ENCODE assay signal across 16 cellular contexts in genomic region chrX:129782706-129783105, GRCh38. TPM values are rescaled to one million over a fixed set of nuclear protein-coding genes. Genes with fewer than 3 reads are reported as not detected.
DNase-seq lines count a peak whose midpoint lies in the region; ATAC-seq and TF ChIP-seq lines count a peak whose summit lies in the region.
"Had no signal": no experiment of that assay in that cellular context is flagged by ENCODE, and none has a peak within 500 bp of the region (broad histone marks: within the 10 kb centered on the region; RNA-seq: fewer than 3 reads in every experiment).

No MANE protein-coding gene starts in this region.

- no peak for ATAC-seq in GM21717 (IDR thresholded peaks at IDR 0.05; ENCODE audit: unreplicated experiment)
- ATAC-seq: gastrocnemius medialis had no signal

- TF ChIP-seq CTCF in neutrophil (IDR thresholded peaks at IDR 0.05) = no peak

- no peaks in the 10 kb centered on the region for H3K27me3 ChIP-seq in neutrophil
- H3K27me3 ChIP-seq: gastrocnemius medialis had no signal

- CTCF ChIA-PET in activated CD4-positive, alpha-beta T cell treated with anti-CD3 and anti-CD28 coated beads, Interleukin-2, amount 10 ng/mL, durations not matched to agents 7 days and 5 days (lab: Charles Lee) = interaction anchor here (0.9 to 2.7 kb wide), 8 partner anchors 8 to 278 kb away, joined by 3 to 10 read pairs (median 3); no protein-coding TSS in a partner anchor

- no peaks in the 10 kb centered on the region for H3K27me3 Mint-ChIP-seq in activated CD4-positive, alpha-beta T cell treated with anti-CD3 and anti-CD28 coated beads, Interleukin-2, amount 10 ng/mL, durations not matched to agents 7 days and 5 days
- peaks cover 2% of the 10 kb centered on the region for H3K27me3 Mint-ChIP-seq in IgD-negative memory B cell
- no peaks in the 10 kb centered on the region for H3K27me3 Mint-ChIP-seq in activated T-helper 2 cell treated with anti-CD3 and anti-CD28 coated beads, Interferon-gamma antibody, Interleukin-2, Interleukin-4, amounts not matched to agents 10 μg/mL and 5 μg/mL and 100 μg/mL, durations not matched to agents 14 hours and 24 hours and 36 hours (ENCODE audit: low read depth)

- H3K36me3 ChIP-seq in neutrophil = peaks cover 35% of the 10 kb centered on the region
- H3K36me3 ChIP-seq: gastrocnemius medialis, WERI-Rb-1 had no signal

- H3K4me3 ChIP-seq in neutrophil (ENCODE audit: low read depth in 1 of 2, low read length in 1 of 2) = peak overlapping the region; percentile 71 to 93
- H3K4me3 ChIP-seq: gastrocnemius medialis had no signal

- peak overlapping the region; percentile 99 for H3K27ac ChIP-seq in neutrophil
- H3K27ac ChIP-seq: gastrocnemius medialis, parathyroid adenoma, WERI-Rb-1 had no signal

- peaks cover 79 to 80% of the 10 kb centered on the region in 2 experiments for H3K4me1 ChIP-seq in neutrophil (ENCODE audit: control insufficient read depth in 1 of 2, insufficient read depth in 1 of 2, low read depth in 1 of 2, low read length in 1 of 2)
- H3K4me1 ChIP-seq: gastrocnemius medialis, parathyroid adenoma had no signal

- intact Hi-C loops in activated T-helper 2 cell treated with anti-CD3 and anti-CD28 coated beads, Interferon-gamma antibody, Interleukin-2, Interleukin-4, amounts not matched to agents 10 μg/mL and 5 μg/mL and 100 μg/mL, durations not matched to agents 14 hours and 24 hours and 36 hours (cut with micrococcal nuclease) = loop anchor here (5.0 kb wide), 1 partner anchor 60 kb away; the partner anchor contains the start of gene ZDHHC9

- H3K9me3 Mint-ChIP-seq in activated CD4-positive, alpha-beta T cell treated with anti-CD3 and anti-CD28 coated beads, Interleukin-2, amount 10 ng/mL, durations not matched to agents 7 days and 5 days = no peaks in the 10 kb centered on the region
- no peaks in the 10 kb centered on the region for H3K9me3 Mint-ChIP-seq in IgD-negative memory B cell
- no peaks in the 10 kb centered on the region for H3K9me3 Mint-ChIP-seq in activated T-helper 2 cell treated with anti-CD3 and anti-CD28 coated beads, Interferon-gamma antibody, Interleukin-2, Interleukin-4, amounts not matched to agents 10 μg/mL and 5 μg/mL and 100 μg/mL, durations not matched to agents 14 hours and 24 hours and 36 hours

- peak overlapping the region; percentile 97 for H3K4me3 Mint-ChIP-seq in activated CD4-positive, alpha-beta T cell treated with anti-CD3 and anti-CD28 coated beads, Interleukin-2, amount 10 ng/mL, durations not matched to agents 7 days and 5 days
- H3K4me3 Mint-ChIP-seq in IgD-negative memory B cell = peak overlapping the region; percentile 96 to 99 (median 98)
- peak overlapping the region; percentile 82 for H3K4me3 Mint-ChIP-seq in activated T-helper 2 cell treated with anti-CD3 and anti-CD28 coated beads, Interferon-gamma antibody, Interleukin-2, Interleukin-4, amounts not matched to agents 10 μg/mL and 5 μg/mL and 100 μg/mL, durations not matched to agents 14 hours and 24 hours and 36 hours (ENCODE audit: low read depth)

- peaks cover 79% of the 10 kb centered on the region for H3K36me3 Mint-ChIP-seq in activated CD4-positive, alpha-beta T cell treated with anti-CD3 and anti-CD28 coated beads, Interleukin-2, amount 10 ng/mL, durations not matched to agents 7 days and 5 days (ENCODE audit: low read depth)
- peaks cover 5% of the 10 kb centered on the region for H3K36me3 Mint-ChIP-seq in IgD-negative memory B cell
- H3K36me3 Mint-ChIP-seq in activated T-helper 2 cell treated with anti-CD3 and anti-CD28 coated beads, Interferon-gamma antibody, Interleukin-2, Interleukin-4, amounts not matched to agents 10 μg/mL and 5 μg/mL and 100 μg/mL, durations not matched to agents 14 hours and 24 hours and 36 hours (ENCODE audit: low read depth) = peaks cover 55% of the 10 kb centered on the region

- POLR2A ChIA-PET in activated CD4-positive, alpha-beta T cell treated with anti-CD3 and anti-CD28 coated beads, Interleukin-2, amount 10 ng/mL, durations not matched to agents 7 days and 5 days (lab: Charles Lee) = interaction anchor here (0.6 kb wide), 1 partner anchor 103 kb away, joined by 10 read pairs; no protein-coding TSS in a partner anchor

- peak overlapping the region; percentile 92 for H3K27ac Mint-ChIP-seq in activated CD4-positive, alpha-beta T cell treated with anti-CD3 and anti-CD28 coated beads, Interleukin-2, amount 10 ng/mL, durations not matched to agents 7 days and 5 days
- peak overlapping the region; percentile 87 to 99 (median 97) for H3K27ac Mint-ChIP-seq in IgD-negative memory B cell
- H3K27ac Mint-ChIP-seq in activated T-helper 2 cell treated with anti-CD3 and anti-CD28 coated beads, Interferon-gamma antibody, Interleukin-2, Interleukin-4, amounts not matched to agents 10 μg/mL and 5 μg/mL and 100 μg/mL, durations not matched to agents 14 hours and 24 hours and 36 hours = peak overlapping the region; percentile 86

- peaks cover 62% of the 10 kb centered on the region for H3K4me1 Mint-ChIP-seq in activated CD4-positive, alpha-beta T cell treated with anti-CD3 and anti-CD28 coated beads, Interleukin-2, amount 10 ng/mL, durations not matched to agents 7 days and 5 days
- peaks cover 26 to 74% (median 62%) of the 10 kb centered on the region in 3 donors for H3K4me1 Mint-ChIP-seq in IgD-negative memory B cell
- peaks cover 57% of the 10 kb centered on the region for H3K4me1 Mint-ChIP-seq in activated T-helper 2 cell treated with anti-CD3 and anti-CD28 coated beads, Interferon-gamma antibody, Interleukin-2, Interleukin-4, amounts not matched to agents 10 μg/mL and 5 μg/mL and 100 μg/mL, durations not matched to agents 14 hours and 24 hours and 36 hours (ENCODE audit: low read depth)

- no peaks in the 10 kb centered on the region for H3K9me3 ChIP-seq in neutrophil
- H3K9me3 ChIP-seq: gastrocnemius medialis had no signal

- DNase-seq in activated CD4-positive, alpha-beta T cell treated with anti-CD3 and anti-CD28 coated beads, Interleukin-2, amount 10 ng/mL, durations not matched to agents 7 days and 5 days = no peak
- no peak for DNase-seq in activated CD4-positive, alpha-beta T cell treated with anti-CD3 and anti-CD28 coated beads for 4 hours
- no peak for DNase-seq in activated T-helper 2 cell treated with anti-CD3 and anti-CD28 coated beads, Interferon-gamma antibody, Interleukin-2, Interleukin-4, amounts not matched to agents 10 μg/mL and 5 μg/mL and 100 μg/mL, durations not matched to agents 14 hours and 24 hours and 36 hours (ENCODE audit: low spot score)
- DNase-seq in SW480 (ENCODE audit: low spot score) = no peak
- no peak for DNase-seq in DMS53 (lab: John Stamatoyannopoulos, UW)
- DNase-seq: ACHN; gastrocnemius medialis; mesendoderm; NCI-H2171; NK-92 treated with Interleukin-12 subunit alpha and Interleukin-12 subunit beta, amount 100 ng/mL, for 24 hours; WERI-Rb-1 had no signal

RNA-seq across cellular contexts. Expression of gene SASH3, which starts 3.0 kb away (rescaled TPM):
- 100 to 1,000 TPM; 254 to 264 TPM for total RNA-seq in activated CD4-positive, alpha-beta T cell treated with anti-CD3 and anti-CD28 coated beads, Interleukin-2, amount 10 ng/mL, durations not matched to agents 7 days and 5 days
- 203 TPM for polyA plus RNA-seq in IgD-negative memory B cell
- total RNA-seq in activated T-helper 2 cell treated with anti-CD3 and anti-CD28 coated beads, Interferon-gamma antibody, Interleukin-2, Interleukin-4, amounts not matched to agents 10 μg/mL and 5 μg/mL and 100 μg/mL, durations not matched to agents 14 hours and 24 hours and 36 hours = 89.8 and 102 TPM in 2 replicates
- total RNA-seq: MCF 10A had no signal

RNA-seq across cellular contexts. Expression of gene XPNPEP2, which starts 43.9 kb away (rescaled TPM):
- total RNA-seq in activated CD4-positive, alpha-beta T cell treated with anti-CD3 and anti-CD28 coated beads, Interleukin-2, amount 10 ng/mL, durations not matched to agents 7 days and 5 days = 1 to 10 TPM; 1.1 to 1.3 TPM
- 0.26 TPM for polyA plus RNA-seq in IgD-negative memory B cell
- 0.11 and 0.16 TPM in 2 replicates for total RNA-seq in activated T-helper 2 cell treated with anti-CD3 and anti-CD28 coated beads, Interferon-gamma antibody, Interleukin-2, Interleukin-4, amounts not matched to agents 10 μg/mL and 5 μg/mL and 100 μg/mL, durations not matched to agents 14 hours and 24 hours and 36 hours
- total RNA-seq: MCF 10A had no signal
